8 cellular contexts compared by ENCODE assay signal in the genomic region with DNA sequence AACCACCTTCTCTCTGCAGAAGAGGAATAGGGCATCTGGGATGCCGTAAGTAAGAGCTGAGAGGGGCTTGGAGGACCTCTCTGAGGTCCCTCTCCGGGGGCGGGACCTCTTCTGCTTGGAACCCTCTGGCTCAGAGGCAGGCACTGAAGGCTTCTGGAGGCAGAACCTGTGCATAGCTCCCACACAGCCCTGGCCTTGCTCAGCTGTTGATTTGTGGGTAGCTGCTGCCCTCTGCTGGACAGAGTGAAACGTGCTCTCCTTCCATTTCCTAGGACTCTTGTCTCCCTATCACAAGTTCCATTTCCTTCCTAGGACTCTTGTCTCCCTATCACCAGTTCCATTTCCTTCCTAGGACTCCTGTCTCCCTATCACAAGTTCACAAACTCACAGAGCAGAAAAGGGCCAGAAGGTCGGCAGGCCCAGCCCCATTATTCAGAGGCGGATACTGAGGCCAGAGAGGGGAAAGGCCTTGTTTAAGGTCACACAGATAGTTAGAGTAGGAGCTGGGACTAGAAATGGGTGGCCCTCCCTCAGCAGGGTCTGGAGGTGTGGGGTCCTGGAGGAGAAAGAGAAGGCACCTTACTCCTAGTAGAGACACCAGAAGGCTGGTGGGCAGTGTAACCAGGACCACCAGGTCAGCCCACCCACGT. TPM values are rescaled to one million over a fixed set of nuclear protein-coding genes. Genes with fewer than 3 reads are reported as not detected.
DNase-seq lines count a peak whose midpoint lies in the region; ATAC-seq and TF ChIP-seq lines count a peak whose summit lies in the region.

No MANE protein-coding gene starts in this region.

- ATAC-seq in GM19452 (IDR thresholded peaks at IDR 0.05; ENCODE audit: unreplicated experiment) (peak; percentile 89), HG03520 (IDR thresholded peaks at IDR 0.05; ENCODE audit: unreplicated experiment) (peak; percentile 81), lower lobe of right lung (peak; percentile 95 to 96)

- peak; percentile 64 to 73 (median 67) for DNase-seq in CD4-positive, alpha-beta memory T cell
- DNase-seq in NCI-H774 (lab: John Stamatoyannopoulos, UW) (peak; percentile 66), dermis microvascular lymphatic vessel endothelial cell (ENCODE audit: low read depth in 2 of 2) (peak; percentile 78 to 86), lower lobe of right lung (peak; percentile 78)
- peak; percentile 70 to 76 for DNase-seq in activated CD4-positive, alpha-beta T cell treated with anti-CD3 and anti-CD28 coated beads, Interleukin-2, amount 50 U/mL, for 4 hours
- DNase-seq in stimulated activated CD8-positive, alpha-beta memory T cell treated with anti-CD3 and anti-CD28 coated beads, Interleukin-12 subunit alpha, Interleukin-12 subunit beta, amount 100 ng/mL, for 4 hours (ENCODE audit: low read depth) = peak; percentile 41

- no peaks in the 10 kb centered on the region for H3K4me1 ChIP-seq in CD4-positive, alpha-beta memory T cell (ENCODE audit: insufficient read depth, low read length)
- H3K4me1 ChIP-seq in lower lobe of right lung = peaks cover 11% of the 10 kb centered on the region

- intact Hi-C loops in CD4-positive, alpha-beta memory T cell (cut with micrococcal nuclease) = loop anchor here (1.0 to 10.0 kb wide), 6 partner anchors 54 to 643 kb away; no protein-coding TSS in a partner anchor
- intact Hi-C loops in lower lobe of right lung (cut with DNase I) = no loop called here

- no peaks in the 10 kb centered on the region for H3K27me3 ChIP-seq in CD4-positive, alpha-beta memory T cell (ENCODE audit: insufficient read depth, low read length)
- no peaks in the 10 kb centered on the region for H3K27me3 ChIP-seq in lower lobe of right lung (ENCODE audit: low read depth)

- no peaks in the 10 kb centered on the region for H3K4me1 Mint-ChIP-seq in CD4-positive, alpha-beta memory T cell

- H3K27me3 Mint-ChIP-seq in CD4-positive, alpha-beta memory T cell = no peaks in the 10 kb centered on the region

- H3K36me3 Mint-ChIP-seq in CD4-positive, alpha-beta memory T cell = peaks cover 40 to 56% of the 10 kb centered on the region in 2 donors

- H3K4me3 ChIP-seq in CD4-positive, alpha-beta memory T cell (ENCODE audit: low read length in 2 of 2) = no peak overlapping the region
- no peak overlapping the region for H3K4me3 ChIP-seq in lower lobe of right lung

- H3K4me3 Mint-ChIP-seq in CD4-positive, alpha-beta memory T cell = no peak overlapping the region

- no peaks in the 10 kb centered on the region for H3K9me3 Mint-ChIP-seq in CD4-positive, alpha-beta memory T cell

- no peaks in the 10 kb centered on the region for H3K9me3 ChIP-seq in CD4-positive, alpha-beta memory T cell (ENCODE audit: control insufficient read depth in 1 of 2, low read length in 2 of 2)
- no peaks in the 10 kb centered on the region for H3K9me3 ChIP-seq in lower lobe of right lung

- H3K36me3 ChIP-seq in CD4-positive, alpha-beta memory T cell (ENCODE audit: insufficient read depth, low read length) = peaks cover 19% of the 10 kb centered on the region
- peaks cover 68% of the 10 kb centered on the region for H3K36me3 ChIP-seq in lower lobe of right lung

- CTCF ChIA-PET in CD4-positive, alpha-beta memory T cell (lab: Charles Lee; ENCODE audit: partially characterized antibody) = interaction anchor here (0.6 to 5.9 kb wide), 27 partner anchors 10 to 686 kb away, joined by 3 to 99 read pairs (median 4); no protein-coding TSS in a partner anchor

- peak overlapping the region in 3 of 7 donors; percentile 30 to 84 (median 50) for H3K27ac Mint-ChIP-seq in CD4-positive, alpha-beta memory T cell

- no peak overlapping the region for H3K27ac ChIP-seq in CD4-positive, alpha-beta memory T cell (ENCODE audit: low read depth, low read length)
- no peak overlapping the region for H3K27ac ChIP-seq in lower lobe of right lung

- TF ChIP-seq CTCF in lower lobe of right lung (IDR thresholded peaks at IDR 0.05) = peak; percentile 87

- POLR2A ChIA-PET in CD4-positive, alpha-beta memory T cell (lab: Charles Lee; ENCODE audit: partially characterized antibody) = interaction anchor here (0.6 kb wide), 1 partner anchor 61 kb away, joined by 3 read pairs; no protein-coding TSS in a partner anchor

RNA-seq across cellular contexts. Expression of gene GARS1, which starts 30.3 kb away (rescaled TPM):
- 100 to 1,000 TPM in 1 of 2 experiments, 10 to 100 TPM in 1; 79.8 to 101 TPM for total RNA-seq in CD4-positive, alpha-beta memory T cell
- polyA plus RNA-seq in CD4-positive, alpha-beta memory T cell = 10 to 100 TPM; 74.5 to 80.7 TPM
- total RNA-seq in dermis microvascular lymphatic vessel endothelial cell (68.9 and 78.5 TPM in 2 replicates), lower lobe of right lung (67.7 TPM)

RNA-seq across cellular contexts. Expression of gene GGCT, which starts 59.7 kb away (rescaled TPM):
- total RNA-seq in CD4-positive, alpha-beta memory T cell = 10 to 100 TPM; 11.0 to 11.9 TPM
- 10 to 100 TPM; 19.7 to 23.2 TPM for polyA plus RNA-seq in CD4-positive, alpha-beta memory T cell
- total RNA-seq in dermis microvascular lymphatic vessel endothelial cell (21.0 and 33.4 TPM in 2 replicates), lower lobe of right lung (28.8 TPM)
